ENCODE assay signal across 8 cellular contexts in genomic region chr12:64221656-64222010, GRCh38. TPM values are rescaled to one million over a fixed set of nuclear protein-coding genes. Genes with fewer than 3 reads are reported as not detected.
DNase-seq lines count a peak whose midpoint lies in the region; ATAC-seq and TF ChIP-seq lines count a peak whose summit lies in the region.

No MANE protein-coding gene starts in this region.

- H3K36me3 Mint-ChIP-seq in activated T-helper 1 cell treated with anti-CD3 and anti-CD28 coated beads, Interleukin-12 subunit alpha, Interleukin-12 subunit beta, Interleukin-2, Interleukin-4 antibody, amounts not matched to agents 30 ng/mL and 10 ng/mL and 1 ng/mL, durations not matched to agents 14 hours and 24 hours and 36 hours (ENCODE audit: low read depth) = peaks cover 2% of the 10 kb centered on the region
- H3K36me3 Mint-ChIP-seq in nephron (ENCODE audit: low read depth) = no peaks in the 10 kb centered on the region

- H3K27me3 Mint-ChIP-seq in activated T-helper 1 cell treated with anti-CD3 and anti-CD28 coated beads, Interleukin-12 subunit alpha, Interleukin-12 subunit beta, Interleukin-2, Interleukin-4 antibody, amounts not matched to agents 30 ng/mL and 10 ng/mL and 1 ng/mL, durations not matched to agents 14 hours and 24 hours and 36 hours (ENCODE audit: insufficient read depth) = peaks cover 13% of the 10 kb centered on the region
- peaks cover 6% of the 10 kb centered on the region for H3K27me3 Mint-ChIP-seq in nephron (ENCODE audit: low read depth)

- H3K4me3 Mint-ChIP-seq in activated T-helper 1 cell treated with anti-CD3 and anti-CD28 coated beads, Interleukin-12 subunit alpha, Interleukin-12 subunit beta, Interleukin-2, Interleukin-4 antibody, amounts not matched to agents 30 ng/mL and 10 ng/mL and 1 ng/mL, durations not matched to agents 14 hours and 24 hours and 36 hours = peak overlapping the region; percentile 100
- H3K4me3 Mint-ChIP-seq in nephron = peak overlapping the region; percentile 84 to 92 (median 91)

- peak overlapping the region; percentile 100 for H3K27ac Mint-ChIP-seq in activated T-helper 1 cell treated with anti-CD3 and anti-CD28 coated beads, Interleukin-12 subunit alpha, Interleukin-12 subunit beta, Interleukin-2, Interleukin-4 antibody, amounts not matched to agents 30 ng/mL and 10 ng/mL and 1 ng/mL, durations not matched to agents 14 hours and 24 hours and 36 hours
- peak overlapping the region; percentile 39 to 89 (median 81) for H3K27ac Mint-ChIP-seq in nephron

- intact Hi-C loops in activated T-helper 1 cell treated with anti-CD3 and anti-CD28 coated beads, Interleukin-12 subunit alpha, Interleukin-12 subunit beta, Interleukin-2, Interleukin-4 antibody, amounts not matched to agents 30 ng/mL and 10 ng/mL and 1 ng/mL, durations not matched to agents 14 hours and 24 hours and 36 hours (cut with micrococcal nuclease) = loop anchor here (1.0 to 10.0 kb wide), 7 partner anchors 183 to 953 kb away; partner anchors contain the start of genes GNS, SRGAP1, TBK1 and XPOT

- DNase-seq in COR-L47 (lab: John Stamatoyannopoulos, UW) (peak; percentile 82), HPDE6-E6E7 (ENCODE audit: extremely low spot score) (peak; percentile 66), NOMO-1 (lab: John Stamatoyannopoulos, UW; ENCODE audit: unreplicated experiment in 2 of 2) (peak; percentile 43 to 65), fibroblast of the conjunctiva (ENCODE audit: low read depth) (peak; percentile 57), stromal cell of bone marrow (ENCODE audit: low read depth) (peak; percentile 75)
- peak; percentile 35 for DNase-seq in activated T-helper 1 cell treated with anti-CD3 and anti-CD28 coated beads, Interleukin-12 subunit alpha, Interleukin-12 subunit beta, Interleukin-2, Interleukin-4 antibody, amounts not matched to agents 30 ng/mL and 10 ng/mL and 1 ng/mL, durations not matched to agents 14 hours and 24 hours and 36 hours (ENCODE audit: low spot score)

- peaks cover 33% of the 10 kb centered on the region for H3K4me1 Mint-ChIP-seq in activated T-helper 1 cell treated with anti-CD3 and anti-CD28 coated beads, Interleukin-12 subunit alpha, Interleukin-12 subunit beta, Interleukin-2, Interleukin-4 antibody, amounts not matched to agents 30 ng/mL and 10 ng/mL and 1 ng/mL, durations not matched to agents 14 hours and 24 hours and 36 hours (ENCODE audit: low read depth)
- H3K4me1 Mint-ChIP-seq in nephron = peaks cover 18% of the 10 kb centered on the region

- no peak for TF ChIP-seq CTCF in nephron (IDR thresholded peaks at IDR 0.05; ENCODE audit: unreplicated experiment in 3 of 3)

- peak; percentile 33 for ATAC-seq in GM21360 (IDR thresholded peaks at IDR 0.05; ENCODE audit: unreplicated experiment)

- H3K9me3 Mint-ChIP-seq in activated T-helper 1 cell treated with anti-CD3 and anti-CD28 coated beads, Interleukin-12 subunit alpha, Interleukin-12 subunit beta, Interleukin-2, Interleukin-4 antibody, amounts not matched to agents 30 ng/mL and 10 ng/mL and 1 ng/mL, durations not matched to agents 14 hours and 24 hours and 36 hours = no peaks in the 10 kb centered on the region
- H3K9me3 Mint-ChIP-seq in nephron = no peaks in the 10 kb centered on the region

RNA-seq across cellular contexts. Expression of gene KICS2, which starts 0.5 kb away (rescaled TPM):
- total RNA-seq in activated T-helper 1 cell treated with anti-CD3 and anti-CD28 coated beads, Interleukin-12 subunit alpha, Interleukin-12 subunit beta, Interleukin-2, Interleukin-4 antibody, amounts not matched to agents 30 ng/mL and 10 ng/mL and 1 ng/mL, durations not matched to agents 14 hours and 24 hours and 36 hours = 12.7 and 14.9 TPM in 2 replicates

Comparison
In these comparisons a context has a peak if more than half of its experiments do, and no peak if none do; other contexts are left out.
1. Peak in every context shown above with its lines: DNase-seq and ATAC-seq.